15 cellular contexts compared by ENCODE assay signal in genomic region chr3:73530030-73530411, GRCh38.
DNase-seq lines count a peak whose midpoint lies in the region; ATAC-seq and TF ChIP-seq lines count a peak whose summit lies in the region.
"Had no signal": no experiment of that assay in that cellular context is flagged by ENCODE, and none has a peak within 500 bp of the region (broad histone marks: within the 10 kb centered on the region; RNA-seq: fewer than 3 reads in every experiment).

No MANE protein-coding gene starts in this region.

- ATAC-seq in stimulated activated naive CD8-positive, alpha-beta T cell treated with anti-CD3 and anti-CD28 coated beads, Interleukin-15, Interleukin-2, amounts not matched to agents 100 U/mL and 50 U/mL, for 24 hours = no peak
- ATAC-seq: esophagus mucosa, T-helper 17 cell had no signal

- H3K27me3 ChIP-seq in tibial artery = no peaks in the 10 kb centered on the region

- no peaks in the 10 kb centered on the region for H3K36me3 ChIP-seq in tibial artery

- intact Hi-C loops in tibial artery (cut with DNase I; ENCODE audit: low total_unique reads) = loop anchor here (2.0 kb wide), 1 partner anchor 37 kb away; no protein-coding TSS in a partner anchor

- DNase-seq in HS-27A (ENCODE audit: low read depth) = peak; percentile 31
- DNase-seq in epidermal melanocyte (ENCODE audit: insufficient read length, low spot score) = peak; percentile 41
- DNase-seq in islet precursor cell = peak; percentile 64
- DNase-seq in tibial artery = no peak
- DNase-seq in stimulated activated naive CD8-positive, alpha-beta T cell treated with anti-CD3 and anti-CD28 coated beads, Interleukin-15, Interleukin-2, amounts not matched to agents 100 U/mL and 50 U/mL, for 24 hours = no peak
- no peak for DNase-seq in NCI-H1105 (lab: John Stamatoyannopoulos, UW)
- no peak for DNase-seq in activated naive CD4-positive, alpha-beta T cell treated with Interleukin-2 at 50 U/mL for 16 hours
- no peak for DNase-seq in stimulated activated CD4-positive, alpha-beta T cell treated with anti-CD3 and anti-CD28 coated beads, Interleukin-2, amount 100 ng/mL, for 24 hours
- DNase-seq: activated CD4-positive, alpha-beta T cell treated with anti-CD3 and anti-CD28 coated beads for 48 hours; activated naive CD8-positive, alpha-beta T cell treated with anti-CD3 and anti-CD28 coated beads for 36 hours; CD4-positive, CD25-positive, alpha-beta regulatory T cell; NCI-H2029 treated with DMSO at 0.1 percent for 48 hours; T-helper 17 cell had no signal

- no peaks in the 10 kb centered on the region for H3K9me3 ChIP-seq in tibial artery

- H3K4me3 ChIP-seq in tibial artery = no peak overlapping the region

- H3K27ac ChIP-seq in tibial artery = peak overlapping the region; percentile 35 to 48
- H3K27ac ChIP-seq: parathyroid adenoma had no signal

- peaks cover 0 to 59% (median 15%) of the 10 kb centered on the region in 4 donors for H3K4me1 ChIP-seq in tibial artery
- H3K4me1 ChIP-seq: parathyroid adenoma had no signal

- TF ChIP-seq CTCF in tibial artery (IDR thresholded peaks at IDR 0.05) = no peak

Comparison
In these comparisons a context has a peak if more than half of its experiments do, and no peak if none do; other contexts are left out.
1. DNase-seq: peak in HS-27A (single experiment), epidermal melanocyte (single experiment) and islet precursor cell (single experiment); none in tibial artery (0 of 2), stimulated activated naive CD8-positive, alpha-beta T cell treated with anti-CD3 and anti-CD28 coated beads, Interleukin-15, Interleukin-2, amounts not matched to agents 100 U/mL and 50 U/mL, for 24 hours (single experiment), NCI-H1105 (single experiment), activated naive CD4-positive, alpha-beta T cell treated with Interleukin-2 at 50 U/mL for 16 hours (single experiment) and stimulated activated CD4-positive, alpha-beta T cell treated with anti-CD3 and anti-CD28 coated beads, Interleukin-2, amount 100 ng/mL, for 24 hours (0 of 2).